27 cellular contexts compared by ENCODE assay signal in genomic region chr15:62446984-62447383, GRCh38.
"Had no signal": no experiment of that assay in that cellular context is flagged by ENCODE, and none has a peak within 500 bp of the region (broad histone marks: within the 10 kb centered on the region; RNA-seq: fewer than 3 reads in every experiment).

No MANE protein-coding gene starts in this region.

- H3K9me3 ChIP-seq: ovary, psoas muscle, right lobe of liver, sigmoid colon, stomach, thoracic aorta, thyroid gland, tibial nerve, upper lobe of left lung, vagina had no signal

- H2AFZ ChIP-seq: neural progenitor cell, parathyroid adenoma had no signal

- H3K4me3 ChIP-seq: neural progenitor cell, ovary, psoas muscle, right lobe of liver, sigmoid colon, stomach, thoracic aorta, thyroid gland, tibial nerve, upper lobe of left lung, vagina had no signal

- ATAC-seq: natural killer cell treated with Interleukin-12 subunit alpha and Interleukin-12 subunit beta and Interleukin-15 and Interleukin-18, amount 100 ng/mL, for 72 hours; right lobe of liver; stimulated activated effector memory CD8-positive, alpha-beta T cell treated with anti-CD3 and anti-CD28 coated beads, Interleukin-12 subunit alpha, Interleukin-12 subunit beta, amount 100 ng/mL, for 72 hours; stimulated activated naive B cell treated with anti-CD40 and anti-IgM and Interleukin-4, amounts not matched to agents 10 μg/mL and 1 μg/mL and 100 μg/mL, for 72 hours had no signal

- H3K27me3 ChIP-seq: neural progenitor cell, ovary, right lobe of liver, sigmoid colon, stomach, thyroid gland, tibial nerve, upper lobe of left lung, vagina had no signal

- H3K4me2 ChIP-seq: neural progenitor cell had no signal

- H3K4me3 Mint-ChIP-seq: natural killer cell treated with Interleukin-12 subunit alpha and Interleukin-12 subunit beta and Interleukin-15 and Interleukin-18, amount 100 ng/mL, for 72 hours; nephron progenitor cell; neural progenitor cell; stimulated activated effector memory CD8-positive, alpha-beta T cell treated with anti-CD3 and anti-CD28 coated beads, Interleukin-12 subunit alpha, Interleukin-12 subunit beta, amount 100 ng/mL, for 72 hours; stimulated activated naive B cell treated with anti-CD40 and anti-IgM and Interleukin-4, amounts not matched to agents 10 μg/mL and 1 μg/mL and 100 μg/mL, for 72 hours; stimulated activated naive CD8-positive, alpha-beta T cell treated with anti-CD3 and anti-CD28 coated beads, Interleukin-15, Interleukin-2, amounts not matched to agents 100 ng/mL and 50 ng/mL, for 24 hours had no signal

- H3K27ac Mint-ChIP-seq: natural killer cell treated with Interleukin-12 subunit alpha and Interleukin-12 subunit beta and Interleukin-15 and Interleukin-18, amount 100 ng/mL, for 72 hours; nephron progenitor cell; neural progenitor cell; progenitor cell of endocrine pancreas; stimulated activated effector memory CD8-positive, alpha-beta T cell treated with anti-CD3 and anti-CD28 coated beads, Interleukin-12 subunit alpha, Interleukin-12 subunit beta, amount 100 ng/mL, for 72 hours; stimulated activated naive B cell treated with anti-CD40 and anti-IgM and Interleukin-4, amounts not matched to agents 10 μg/mL and 1 μg/mL and 100 μg/mL, for 72 hours; stimulated activated naive CD8-positive, alpha-beta T cell treated with anti-CD3 and anti-CD28 coated beads, Interleukin-15, Interleukin-2, amounts not matched to agents 100 ng/mL and 50 ng/mL, for 24 hours had no signal

- H3K27me3 Mint-ChIP-seq: progenitor cell of endocrine pancreas; stimulated activated naive CD8-positive, alpha-beta T cell treated with anti-CD3 and anti-CD28 coated beads, Interleukin-15, Interleukin-2, amounts not matched to agents 100 ng/mL and 50 ng/mL, for 24 hours had no signal

- H3K9ac ChIP-seq: neural progenitor cell, parathyroid adenoma had no signal

- H3K27ac ChIP-seq: neural progenitor cell, ovary, parathyroid adenoma, psoas muscle, right lobe of liver, sigmoid colon, stomach, thyroid gland, tibial nerve, upper lobe of left lung, vagina had no signal

- H3K36me3 ChIP-seq: neural progenitor cell, ovary, right lobe of liver, sigmoid colon, stomach, thoracic aorta, thyroid gland, tibial nerve, upper lobe of left lung, vagina had no signal

- H3K9me3 Mint-ChIP-seq: natural killer cell treated with Interleukin-12 subunit alpha and Interleukin-12 subunit beta and Interleukin-15 and Interleukin-18, amount 100 ng/mL, for 72 hours; nephron progenitor cell; neural progenitor cell; stimulated activated effector memory CD8-positive, alpha-beta T cell treated with anti-CD3 and anti-CD28 coated beads, Interleukin-12 subunit alpha, Interleukin-12 subunit beta, amount 100 ng/mL, for 72 hours; stimulated activated naive B cell treated with anti-CD40 and anti-IgM and Interleukin-4, amounts not matched to agents 10 μg/mL and 1 μg/mL and 100 μg/mL, for 72 hours; stimulated activated naive CD8-positive, alpha-beta T cell treated with anti-CD3 and anti-CD28 coated beads, Interleukin-15, Interleukin-2, amounts not matched to agents 100 ng/mL and 50 ng/mL, for 24 hours had no signal

- H3K4me1 ChIP-seq: parathyroid adenoma, right lobe of liver, upper lobe of left lung had no signal

- DNase-seq: nephron progenitor cell; occipital lobe; ovary; posterior cingulate gyrus; psoas muscle; right lobe of liver; sigmoid colon; small intestine; stimulated activated CD4-positive, alpha-beta T cell treated with anti-CD3 and anti-CD28 coated beads, Interleukin-15, amount 100 ng/mL, for 24 hours; stimulated activated CD4-positive, alpha-beta T cell treated with anti-CD3 and anti-CD28 coated beads, Interleukin-2, amount 100 ng/mL, for 24 hours; stimulated activated CD4-positive, alpha-beta T cell treated with anti-CD3 and anti-CD28 coated beads, Interleukin-2, amount 100 ng/mL, for 48 hours; stimulated activated CD4-positive, alpha-beta T cell treated with anti-CD3 and anti-CD28 coated beads, Interleukin-4, amount 100 ng/mL, for 24 hours; stimulated activated naive B cell treated with anti-CD40 and anti-IgM and Interleukin-4, amounts not matched to agents 10 μg/mL and 1 μg/mL and 100 μg/mL, for 72 hours; stimulated activated naive CD4-positive, alpha-beta T cell treated with Interleukin-2 at 50 U/mL for 16 hours; stomach; thyroid gland; upper lobe of left lung had no signal

- H3K36me3 Mint-ChIP-seq: natural killer cell treated with Interleukin-12 subunit alpha and Interleukin-12 subunit beta and Interleukin-15 and Interleukin-18, amount 100 ng/mL, for 72 hours; neural progenitor cell; stimulated activated effector memory CD8-positive, alpha-beta T cell treated with anti-CD3 and anti-CD28 coated beads, Interleukin-12 subunit alpha, Interleukin-12 subunit beta, amount 100 ng/mL, for 72 hours; stimulated activated naive B cell treated with anti-CD40 and anti-IgM and Interleukin-4, amounts not matched to agents 10 μg/mL and 1 μg/mL and 100 μg/mL, for 72 hours had no signal

- FAIRE-seq: small intestine, urothelium cell line had no signal

- H3K4me1 Mint-ChIP-seq: stimulated activated effector memory CD8-positive, alpha-beta T cell treated with anti-CD3 and anti-CD28 coated beads, Interleukin-12 subunit alpha, Interleukin-12 subunit beta, amount 100 ng/mL, for 72 hours; stimulated activated naive B cell treated with anti-CD40 and anti-IgM and Interleukin-4, amounts not matched to agents 10 μg/mL and 1 μg/mL and 100 μg/mL, for 72 hours had no signal
